25 cellular contexts compared by ENCODE assay signal in the genomic region with DNA sequence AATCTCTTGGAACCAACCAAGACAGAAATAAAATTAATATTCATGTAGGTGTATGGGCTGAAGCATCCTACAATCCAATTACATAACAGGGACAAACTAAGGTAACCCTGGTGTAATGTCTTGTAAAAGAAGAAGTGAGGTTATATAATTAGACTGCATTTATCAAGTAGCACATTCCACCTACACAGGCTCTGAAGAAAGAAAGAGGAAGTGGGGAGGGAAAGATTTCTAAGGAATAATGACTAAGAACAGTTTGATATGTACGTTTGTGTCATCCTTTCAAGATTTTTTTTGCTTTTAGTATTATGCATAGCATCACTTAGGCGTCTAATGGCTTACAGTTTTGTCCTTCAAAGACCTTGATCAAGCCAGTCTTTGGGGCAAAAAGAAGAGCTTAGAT.
A peak's percentile ranks its signal among the peaks of the same experiment; 100 is the strongest.
DNase-seq lines count a peak whose midpoint lies in the region; ATAC-seq and TF ChIP-seq lines count a peak whose summit lies in the region.
"Had no signal": no experiment of that assay in that cellular context is flagged by ENCODE, and none has a peak within 500 bp of the region (broad histone marks: within the 10 kb centered on the region; RNA-seq: fewer than 3 reads in every experiment).

No MANE protein-coding gene starts in this region.

- H3K4me3 ChIP-seq in NB4 (ENCODE audit: low read depth, low read length), result no peak overlapping the region
- H3K4me3 ChIP-seq: A549, cardiac muscle cell, GM23248, skin epidermis had no signal

- DNase-seq in activated CD8-positive, alpha-beta T cell treated with anti-CD3 and anti-CD28 coated beads for 36 hours, result no peak
- DNase-seq in activated CD8-positive, alpha-beta T cell treated with anti-CD3 and anti-CD28 coated beads, Interleukin-2, amount 10 ng/mL, durations not matched to agents 7 days and 5 days, result no peak
- peak; percentile 35 for DNase-seq in NB4 (ENCODE audit: low read depth)
- DNase-seq in amniotic epithelial cell (ENCODE audit: low read depth), result peak; percentile 9
- DNase-seq in stimulated activated naive B cell treated with anti-CD40 and anti-IgM and Interleukin-4, amounts not matched to agents 10 μg/mL and 1 μg/mL and 100 μg/mL, for 72 hours, result no peak
- no peak for DNase-seq in stimulated activated CD8-positive, alpha-beta memory T cell treated with anti-CD3 and anti-CD28 coated beads, Interleukin-4, amount 100 ng/mL, for 48 hours
- DNase-seq in NCI-H1048 (lab: John Stamatoyannopoulos, UW), result no peak
- DNase-seq in natural killer cell treated with Interleukin-12 subunit alpha and Interleukin-12 subunit beta and Interleukin-15 and Interleukin-18, amount 100 ng/mL, for 72 hours (ENCODE audit: low spot score), result no peak
- DNase-seq: activated CD4-positive, alpha-beta T cell treated with anti-CD3 and anti-CD28 coated beads, Interleukin-2, amount 10 ng/mL, durations not matched to agents 24 days and 14 days; activated CD8-positive, alpha-beta memory T cell treated with anti-CD3 and anti-CD28 coated beads, Interleukin-2, amount 50 U/mL, for 4 hours; activated naive CD4-positive, alpha-beta T cell treated with Interleukin-2 at 50 U/mL for 16 hours; amygdala; BE2C; dermis blood vessel endothelial cell; EL; glutamatergic neuron; GM23248; NCI-H1436; stimulated activated CD4-positive, alpha-beta T cell treated with anti-CD3 and anti-CD28 coated beads, Interleukin-2, amount 100 ng/mL, for 24 hours; T-helper 1 cell; trophoblast cell had no signal

- H3K27ac Mint-ChIP-seq in activated CD8-positive, alpha-beta T cell treated with anti-CD3 and anti-CD28 coated beads for 36 hours, result no peak overlapping the region
- no peak overlapping the region for H3K27ac Mint-ChIP-seq in activated CD8-positive, alpha-beta T cell treated with anti-CD3 and anti-CD28 coated beads, Interleukin-2, amount 10 ng/mL, durations not matched to agents 7 days and 5 days
- H3K27ac Mint-ChIP-seq in stimulated activated naive B cell treated with anti-CD40 and anti-IgM and Interleukin-4, amounts not matched to agents 10 μg/mL and 1 μg/mL and 100 μg/mL, for 72 hours, result peak overlapping the region; percentile 89
- no peak overlapping the region for H3K27ac Mint-ChIP-seq in natural killer cell treated with Interleukin-12 subunit alpha and Interleukin-12 subunit beta and Interleukin-15 and Interleukin-18, amount 100 ng/mL, for 72 hours
- H3K27ac Mint-ChIP-seq: activated CD4-positive, alpha-beta T cell treated with anti-CD3 and anti-CD28 coated beads, Interleukin-2, amount 10 ng/mL, durations not matched to agents 24 days and 14 days; stimulated activated naive CD8-positive, alpha-beta T cell treated with anti-CD3 and anti-CD28 coated beads, Interleukin-15, Interleukin-2, amounts not matched to agents 100 ng/mL and 50 ng/mL, for 24 hours had no signal

- TF ChIP-seq CTCF in activated CD8-positive, alpha-beta T cell treated with anti-CD3 and anti-CD28 coated beads for 36 hours (IDR thresholded peaks at IDR 0.05), result no peak
- no peak for TF ChIP-seq CTCF in NB4 (IDR thresholded peaks at IDR 0.05; ENCODE audit: low read depth, low read length)

- H3K9me3 Mint-ChIP-seq in activated CD8-positive, alpha-beta T cell treated with anti-CD3 and anti-CD28 coated beads for 36 hours, result no peaks in the 10 kb centered on the region
- no peaks in the 10 kb centered on the region for H3K9me3 Mint-ChIP-seq in activated CD8-positive, alpha-beta T cell treated with anti-CD3 and anti-CD28 coated beads, Interleukin-2, amount 10 ng/mL, durations not matched to agents 7 days and 5 days (ENCODE audit: insufficient read depth)
- H3K9me3 Mint-ChIP-seq in stimulated activated naive B cell treated with anti-CD40 and anti-IgM and Interleukin-4, amounts not matched to agents 10 μg/mL and 1 μg/mL and 100 μg/mL, for 72 hours, result peaks cover 0 to 2% of the 10 kb centered on the region in 2 donors
- H3K9me3 Mint-ChIP-seq in natural killer cell treated with Interleukin-12 subunit alpha and Interleukin-12 subunit beta and Interleukin-15 and Interleukin-18, amount 100 ng/mL, for 72 hours, result no peaks in the 10 kb centered on the region
- H3K9me3 Mint-ChIP-seq: activated CD4-positive, alpha-beta T cell treated with anti-CD3 and anti-CD28 coated beads, Interleukin-2, amount 10 ng/mL, durations not matched to agents 24 days and 14 days; stimulated activated naive CD8-positive, alpha-beta T cell treated with anti-CD3 and anti-CD28 coated beads, Interleukin-15, Interleukin-2, amounts not matched to agents 100 ng/mL and 50 ng/mL, for 24 hours had no signal

- intact Hi-C loops in activated CD8-positive, alpha-beta T cell treated with anti-CD3 and anti-CD28 coated beads for 36 hours (cut with micrococcal nuclease), result no loop called here

- no peak overlapping the region for H3K4me3 Mint-ChIP-seq in activated CD8-positive, alpha-beta T cell treated with anti-CD3 and anti-CD28 coated beads for 36 hours
- H3K4me3 Mint-ChIP-seq in activated CD8-positive, alpha-beta T cell treated with anti-CD3 and anti-CD28 coated beads, Interleukin-2, amount 10 ng/mL, durations not matched to agents 7 days and 5 days, result no peak overlapping the region
- peak overlapping the region; percentile 71 for H3K4me3 Mint-ChIP-seq in stimulated activated naive B cell treated with anti-CD40 and anti-IgM and Interleukin-4, amounts not matched to agents 10 μg/mL and 1 μg/mL and 100 μg/mL, for 72 hours
- H3K4me3 Mint-ChIP-seq in natural killer cell treated with Interleukin-12 subunit alpha and Interleukin-12 subunit beta and Interleukin-15 and Interleukin-18, amount 100 ng/mL, for 72 hours, result no peak overlapping the region
- H3K4me3 Mint-ChIP-seq: activated CD4-positive, alpha-beta T cell treated with anti-CD3 and anti-CD28 coated beads, Interleukin-2, amount 10 ng/mL, durations not matched to agents 24 days and 14 days; stimulated activated naive CD8-positive, alpha-beta T cell treated with anti-CD3 and anti-CD28 coated beads, Interleukin-15, Interleukin-2, amounts not matched to agents 100 ng/mL and 50 ng/mL, for 24 hours had no signal

- CTCF ChIA-PET in activated CD8-positive, alpha-beta T cell treated with anti-CD3 and anti-CD28 coated beads for 36 hours (lab: Charles Lee), result interaction anchor here (0.9 kb wide), 1 partner anchor 35 kb away, joined by 3 read pairs; no protein-coding TSS in a partner anchor
- CTCF ChIA-PET in activated CD8-positive, alpha-beta T cell treated with anti-CD3 and anti-CD28 coated beads, Interleukin-2, amount 10 ng/mL, durations not matched to agents 7 days and 5 days (lab: Charles Lee), result no interaction called here

- H3K4me1 Mint-ChIP-seq in activated CD8-positive, alpha-beta T cell treated with anti-CD3 and anti-CD28 coated beads for 36 hours (ENCODE audit: low read depth), result peaks cover 37% of the 10 kb centered on the region
- H3K4me1 Mint-ChIP-seq in activated CD8-positive, alpha-beta T cell treated with anti-CD3 and anti-CD28 coated beads, Interleukin-2, amount 10 ng/mL, durations not matched to agents 7 days and 5 days (ENCODE audit: low read depth), result no peaks in the 10 kb centered on the region
- H3K4me1 Mint-ChIP-seq in stimulated activated naive B cell treated with anti-CD40 and anti-IgM and Interleukin-4, amounts not matched to agents 10 μg/mL and 1 μg/mL and 100 μg/mL, for 72 hours, result peaks cover 19 to 47% of the 10 kb centered on the region in 2 donors
- H3K4me1 Mint-ChIP-seq in natural killer cell treated with Interleukin-12 subunit alpha and Interleukin-12 subunit beta and Interleukin-15 and Interleukin-18, amount 100 ng/mL, for 72 hours (ENCODE audit: low read depth in 2 of 2), result peaks cover 28 to 35% of the 10 kb centered on the region in 2 donors

- H3K27me3 Mint-ChIP-seq in activated CD8-positive, alpha-beta T cell treated with anti-CD3 and anti-CD28 coated beads for 36 hours, result peaks cover 6% of the 10 kb centered on the region
- peaks cover 2% of the 10 kb centered on the region for H3K27me3 Mint-ChIP-seq in activated CD8-positive, alpha-beta T cell treated with anti-CD3 and anti-CD28 coated beads, Interleukin-2, amount 10 ng/mL, durations not matched to agents 7 days and 5 days (ENCODE audit: low read depth)
- H3K27me3 Mint-ChIP-seq in stimulated activated naive B cell treated with anti-CD40 and anti-IgM and Interleukin-4, amounts not matched to agents 10 μg/mL and 1 μg/mL and 100 μg/mL, for 72 hours, result peaks cover 0 to 8% of the 10 kb centered on the region in 2 donors
- no peaks in the 10 kb centered on the region for H3K27me3 Mint-ChIP-seq in natural killer cell treated with Interleukin-12 subunit alpha and Interleukin-12 subunit beta and Interleukin-15 and Interleukin-18, amount 100 ng/mL, for 72 hours

- POLR2A ChIA-PET in activated CD8-positive, alpha-beta T cell treated with anti-CD3 and anti-CD28 coated beads for 36 hours (lab: Charles Lee), result interaction anchor here (0.7 kb wide), 1 partner anchor 14 kb away, joined by 3 read pairs; no protein-coding TSS in a partner anchor
- POLR2A ChIA-PET in activated CD8-positive, alpha-beta T cell treated with anti-CD3 and anti-CD28 coated beads, Interleukin-2, amount 10 ng/mL, durations not matched to agents 7 days and 5 days (lab: Charles Lee), result no interaction called here

- TF ChIP-seq POLR2A in NB4 (IDR thresholded peaks at IDR 0.05; ENCODE audit: extremely low read depth, insufficient read length), result no peak

- ATAC-seq in activated CD8-positive, alpha-beta T cell treated with anti-CD3 and anti-CD28 coated beads for 36 hours, result peak; percentile 38
- ATAC-seq in activated CD8-positive, alpha-beta T cell treated with anti-CD3 and anti-CD28 coated beads, Interleukin-2, amount 10 ng/mL, durations not matched to agents 7 days and 5 days, result no peak
- ATAC-seq in stimulated activated naive B cell treated with anti-CD40 and anti-IgM and Interleukin-4, amounts not matched to agents 10 μg/mL and 1 μg/mL and 100 μg/mL, for 72 hours (replicated peaks), result peak; percentile 76 to 77
- ATAC-seq in natural killer cell treated with Interleukin-12 subunit alpha and Interleukin-12 subunit beta and Interleukin-15 and Interleukin-18, amount 100 ng/mL, for 72 hours, result no peak
- ATAC-seq: A549 had no signal

- no peaks in the 10 kb centered on the region for H3K36me3 Mint-ChIP-seq in activated CD8-positive, alpha-beta T cell treated with anti-CD3 and anti-CD28 coated beads for 36 hours (ENCODE audit: low read depth)
- H3K36me3 Mint-ChIP-seq in activated CD8-positive, alpha-beta T cell treated with anti-CD3 and anti-CD28 coated beads, Interleukin-2, amount 10 ng/mL, durations not matched to agents 7 days and 5 days (ENCODE audit: low read depth), result no peaks in the 10 kb centered on the region
- peaks cover 0 to 2% of the 10 kb centered on the region in 2 donors for H3K36me3 Mint-ChIP-seq in stimulated activated naive B cell treated with anti-CD40 and anti-IgM and Interleukin-4, amounts not matched to agents 10 μg/mL and 1 μg/mL and 100 μg/mL, for 72 hours
- H3K36me3 Mint-ChIP-seq in natural killer cell treated with Interleukin-12 subunit alpha and Interleukin-12 subunit beta and Interleukin-15 and Interleukin-18, amount 100 ng/mL, for 72 hours, result no peaks in the 10 kb centered on the region

Comparison
In these comparisons a context has a peak if more than half of its experiments do, and no peak if none do; other contexts are left out.
1. ATAC-seq: peak in activated CD8-positive, alpha-beta T cell treated with anti-CD3 and anti-CD28 coated beads for 36 hours (single experiment) and stimulated activated naive B cell treated with anti-CD40 and anti-IgM and Interleukin-4, amounts not matched to agents 10 μg/mL and 1 μg/mL and 100 μg/mL, for 72 hours (2 of 2); none in activated CD8-positive, alpha-beta T cell treated with anti-CD3 and anti-CD28 coated beads, Interleukin-2, amount 10 ng/mL, durations not matched to agents 7 days and 5 days (single experiment) and natural killer cell treated with Interleukin-12 subunit alpha and Interleukin-12 subunit beta and Interleukin-15 and Interleukin-18, amount 100 ng/mL, for 72 hours (0 of 2).
2. DNase-seq: peak in NB4 (single experiment) and amniotic epithelial cell (single experiment); none in activated CD8-positive, alpha-beta T cell treated with anti-CD3 and anti-CD28 coated beads for 36 hours (single experiment), activated CD8-positive, alpha-beta T cell treated with anti-CD3 and anti-CD28 coated beads, Interleukin-2, amount 10 ng/mL, durations not matched to agents 7 days and 5 days (single experiment), stimulated activated naive B cell treated with anti-CD40 and anti-IgM and Interleukin-4, amounts not matched to agents 10 μg/mL and 1 μg/mL and 100 μg/mL, for 72 hours (single experiment), stimulated activated CD8-positive, alpha-beta memory T cell treated with anti-CD3 and anti-CD28 coated beads, Interleukin-4, amount 100 ng/mL, for 48 hours (single experiment), NCI-H1048 (single experiment) and natural killer cell treated with Interleukin-12 subunit alpha and Interleukin-12 subunit beta and Interleukin-15 and Interleukin-18, amount 100 ng/mL, for 72 hours (single experiment).
3. H3K4me3 Mint-ChIP-seq: peak in stimulated activated naive B cell treated with anti-CD40 and anti-IgM and Interleukin-4, amounts not matched to agents 10 μg/mL and 1 μg/mL and 100 μg/mL, for 72 hours (2 of 2); none in activated CD8-positive, alpha-beta T cell treated with anti-CD3 and anti-CD28 coated beads for 36 hours (single experiment), activated CD8-positive, alpha-beta T cell treated with anti-CD3 and anti-CD28 coated beads, Interleukin-2, amount 10 ng/mL, durations not matched to agents 7 days and 5 days (single experiment) and natural killer cell treated with Interleukin-12 subunit alpha and Interleukin-12 subunit beta and Interleukin-15 and Interleukin-18, amount 100 ng/mL, for 72 hours (single experiment).